1 cellular context compared by ENCODE assay signal in the genomic region with DNA sequence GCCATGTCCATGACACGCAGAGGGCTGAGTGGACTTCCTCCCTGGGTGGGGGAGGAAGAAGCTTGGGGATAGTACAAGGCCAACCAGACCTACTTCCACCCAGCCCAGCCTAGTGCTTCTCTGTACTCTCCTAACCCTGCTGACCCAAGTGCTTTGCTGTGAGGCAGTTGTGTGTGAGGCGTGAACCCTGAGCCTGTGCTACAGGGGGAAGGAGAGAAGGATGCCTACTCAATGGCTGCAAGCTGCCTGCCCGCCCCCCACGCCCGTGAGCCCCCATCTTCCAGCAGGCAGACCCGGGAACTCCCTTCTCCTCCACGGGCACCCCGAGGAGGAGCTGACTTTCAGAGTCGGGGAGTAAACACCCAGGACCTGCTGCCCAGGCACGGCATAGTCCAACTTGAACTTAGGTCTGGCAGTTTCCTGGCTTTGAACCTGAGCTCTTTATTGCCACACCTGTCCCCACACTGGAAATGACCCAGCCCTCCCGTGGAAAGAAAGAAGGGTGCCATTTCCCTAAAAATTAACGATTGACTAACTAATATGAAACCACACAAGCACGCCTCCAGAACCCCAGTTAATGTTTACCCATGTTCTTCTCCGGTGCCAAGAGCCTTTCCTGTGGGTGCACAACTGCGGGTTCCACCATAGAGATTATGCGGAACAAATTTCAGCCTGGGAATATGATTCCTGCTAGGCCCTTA.
TF ChIP-seq lines count a peak whose summit lies in the region.

No MANE protein-coding gene starts in this region.

TF ChIP-seq in IMR-90, 13 proteins besides CTCF, POLR2A, EP300 and RAD21 (continued from another document):
- TF ChIP-seq, protein P1, sequence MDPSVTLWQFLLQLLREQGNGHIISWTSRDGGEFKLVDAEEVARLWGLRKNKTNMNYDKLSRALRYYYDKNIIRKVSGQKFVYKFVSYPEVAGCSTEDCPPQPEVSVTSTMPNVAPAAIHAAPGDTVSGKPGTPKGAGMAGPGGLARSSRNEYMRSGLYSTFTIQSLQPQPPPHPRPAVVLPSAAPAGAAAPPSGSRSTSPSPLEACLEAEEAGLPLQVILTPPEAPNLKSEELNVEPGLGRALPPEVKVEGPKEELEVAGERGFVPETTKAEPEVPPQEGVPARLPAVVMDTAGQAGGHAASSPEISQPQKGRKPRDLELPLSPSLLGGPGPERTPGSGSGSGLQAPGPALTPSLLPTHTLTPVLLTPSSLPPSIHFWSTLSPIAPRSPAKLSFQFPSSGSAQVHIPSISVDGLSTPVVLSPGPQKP (IDR thresholded peaks at IDR 0.05; ENCODE audit: borderline replicate concordance, low read depth, low read length): no peak
- TF ChIP-seq SMC3 (IDR thresholded peaks at IDR 0.05; ENCODE audit: low read depth, low read length) (no peak), NFE2L2 (IDR thresholded peaks at IDR 0.05; ENCODE audit: low read depth, low read length) (no peak), CHD1 (IDR thresholded peaks at IDR 0.05; ENCODE audit: low read depth, low read length) (no peak), CEBPB (IDR thresholded peaks at IDR 0.05; ENCODE audit: low read depth, low read length) (no peak), MAFK (IDR thresholded peaks at IDR 0.05; ENCODE audit: low read depth, low read length) (no peak), MXI1 (IDR thresholded peaks at IDR 0.05; ENCODE audit: borderline replicate concordance, low read depth, low read length) (no peak), BHLHE40 (IDR thresholded peaks at IDR 0.05; ENCODE audit: low read depth, low read length) (no peak), FOS (IDR thresholded peaks at IDR 0.05; ENCODE audit: low read depth, low read length) (no peak), RCOR1 (IDR thresholded peaks at IDR 0.05; ENCODE audit: insufficient replicate concordance, low read length) (no peak), RFX5 (IDR thresholded peaks at IDR 0.05; ENCODE audit: low read depth, low read length) (no peak)
